ENCODE assay signal across 35 cellular contexts in genomic region chr4:5433196-5433595, GRCh38.
"Had no signal": no experiment of that assay in that cellular context is flagged by ENCODE, and none has a peak within 500 bp of the region (broad histone marks: within the 10 kb centered on the region; RNA-seq: fewer than 3 reads in every experiment).

No MANE protein-coding gene starts in this region.

- H3K27ac ChIP-seq: ascending aorta, brain microvascular endothelial cell, breast epithelium, VCaP had no signal

- H3K27me3 Mint-ChIP-seq: activated CD4-positive, alpha-beta T cell treated with anti-CD3 and anti-CD28 coated beads, Interleukin-2, amount 10 ng/mL, durations not matched to agents 24 days and 14 days; activated CD8-positive, alpha-beta T cell treated with anti-CD3 and anti-CD28 coated beads for 36 hours; activated naive CD4-positive, alpha-beta T cell treated with anti-CD3 and anti-CD28 coated beads, Interleukin-2, amount 50 U/mL, for 24 hours; activated naive CD8-positive, alpha-beta T cell treated with anti-CD3 and anti-CD28 coated beads, Interleukin-2, amount 50 U/mL, for 24 hours had no signal

- H3K4me1 ChIP-seq: ascending aorta, breast epithelium had no signal

- H3K4me3 Mint-ChIP-seq: activated B cell treated with CpG ODN at 0.5 μM for 24 hours; activated CD4-positive, alpha-beta memory T cell treated with anti-CD3 and anti-CD28 coated beads for 36 hours; activated CD4-positive, alpha-beta T cell treated with anti-CD3 and anti-CD28 coated beads, Interleukin-2, amount 10 ng/mL, durations not matched to agents 24 days and 14 days; activated CD8-positive, alpha-beta T cell treated with anti-CD3 and anti-CD28 coated beads for 36 hours; activated naive CD4-positive, alpha-beta T cell treated with anti-CD3 and anti-CD28 coated beads for 36 hours; activated naive CD4-positive, alpha-beta T cell treated with anti-CD3 and anti-CD28 coated beads, Interleukin-2, amount 50 U/mL, for 24 hours; activated naive CD8-positive, alpha-beta T cell; activated naive CD8-positive, alpha-beta T cell treated with anti-CD3 and anti-CD28 coated beads, Interleukin-2, amount 10 ng/mL, durations not matched to agents 7 days and 5 days; activated naive CD8-positive, alpha-beta T cell treated with anti-CD3 and anti-CD28 coated beads, Interleukin-2, amount 50 U/mL, for 24 hours; activated T-cell treated with anti-CD3 and anti-CD28 coated beads, Interleukin-2, amount 50 U/mL, for 4 hours; activated T-cell treated with anti-CD3 and anti-CD28 coated beads, Interleukin-2, amount 50 U/mL, for 72 hours; activated T-helper 1 cell treated with anti-CD3 and anti-CD28 coated beads, Interleukin-12 subunit alpha, Interleukin-12 subunit beta, Interleukin-2, Interleukin-4 antibody, amounts not matched to agents 30 ng/mL and 10 ng/mL and 1 ng/mL, durations not matched to agents 14 hours and 24 hours and 36 hours; activated T-helper 17 cell treated with anti-CD3 and anti-CD28 coated beads, Interleukin-2, amount 50 U/mL, for 72 hours; T-helper 1 cell treated with Interleukin-12 subunit alpha and Interleukin-12 subunit beta and Interleukin-4 antibody, amounts not matched to agents 30 μg/mL and 1 μg/mL, for 36 hours; T-helper 2 cell treated with Interferon-gamma antibody and Interleukin-4, amounts not matched to agents 5 μg/mL and 100 μg/mL, for 36 hours had no signal

- H3K36me3 ChIP-seq: ascending aorta, brain microvascular endothelial cell, breast epithelium had no signal

- H3K27me3 ChIP-seq: ascending aorta, brain microvascular endothelial cell, breast epithelium had no signal

- ATAC-seq: activated CD8-positive, alpha-beta T cell treated with anti-CD3 and anti-CD28 coated beads for 36 hours; activated naive CD8-positive, alpha-beta T cell treated with anti-CD3 and anti-CD28 coated beads, Interleukin-2, amount 50 U/mL, for 24 hours; activated T-cell treated with anti-CD3 and anti-CD28 coated beads, Interleukin-2, amount 50 U/mL, for 4 hours; activated T-cell treated with anti-CD3 and anti-CD28 coated beads, Interleukin-2, amount 50 U/mL, for 72 hours; activated T-helper 17 cell treated with anti-CD3 and anti-CD28 coated beads, Interleukin-2, amount 50 U/mL, for 72 hours had no signal

- H3K9me3 ChIP-seq: ascending aorta had no signal

- H3K4me1 Mint-ChIP-seq: activated B cell treated with CpG ODN at 0.5 μM for 24 hours; activated CD4-positive, alpha-beta T cell treated with anti-CD3 and anti-CD28 coated beads, Interleukin-2, amount 10 ng/mL, durations not matched to agents 24 days and 14 days; activated naive CD4-positive, alpha-beta T cell treated with anti-CD3 and anti-CD28 coated beads, Interleukin-2, amount 50 U/mL, for 24 hours; activated naive CD8-positive, alpha-beta T cell treated with anti-CD3 and anti-CD28 coated beads, Interleukin-2, amount 10 ng/mL, durations not matched to agents 7 days and 5 days; activated naive CD8-positive, alpha-beta T cell treated with anti-CD3 and anti-CD28 coated beads, Interleukin-2, amount 50 U/mL, for 24 hours; activated T-helper 17 cell treated with anti-CD3 and anti-CD28 coated beads, Interleukin-2, amount 50 U/mL, for 72 hours had no signal

- H3K4me3 ChIP-seq: ascending aorta, breast epithelium had no signal

- DNase-seq: activated B cell treated with CpG ODN at 0.5 μM for 24 hours; activated CD4-positive, alpha-beta memory T cell treated with anti-CD3 and anti-CD28 coated beads for 36 hours; activated CD4-positive, alpha-beta T cell treated with anti-CD3 and anti-CD28 coated beads for 4 hours; activated CD4-positive, alpha-beta T cell treated with anti-CD3 and anti-CD28 coated beads, Interleukin-2, amount 10 ng/mL, durations not matched to agents 24 days and 14 days; activated CD4-positive, alpha-beta T cell treated with anti-CD3 and anti-CD28 coated beads, Interleukin-2, amount 50 U/mL, for 1 hour; activated CD4-positive, alpha-beta T cell treated with anti-CD3 and anti-CD28 coated beads, Interleukin-2, amount 50 U/mL, for 4 hours; activated CD4-positive, CD25-positive, alpha-beta regulatory T cell treated with anti-CD3 and anti-CD28 coated beads, Interleukin-2, amount 50 U/mL, for 72 hours; activated CD8-positive, alpha-beta memory T cell treated with anti-CD3 and anti-CD28 coated beads, Interleukin-2, amount 50 U/mL, for 4 hours; activated CD8-positive, alpha-beta T cell treated with anti-CD3 and anti-CD28 coated beads for 36 hours; activated effector memory CD4-positive, alpha-beta T cell treated with anti-CD3 and anti-CD28 coated beads, Interleukin-2, amount 50 U/mL, for 16 hours; activated gamma-delta T cell treated with Interleukin-2 at 50 U/mL for 16 hours; activated naive CD4-positive, alpha-beta T cell; activated naive CD4-positive, alpha-beta T cell treated with anti-CD3 and anti-CD28 coated beads for 36 hours; activated naive CD8-positive, alpha-beta T cell treated with anti-CD3 and anti-CD28 coated beads, Interleukin-2, amount 10 ng/mL, durations not matched to agents 7 days and 5 days; activated naive CD8-positive, alpha-beta T cell treated with anti-CD3 and anti-CD28 coated beads, Interleukin-2, amount 50 U/mL, for 24 hours; activated T-cell treated with anti-CD3 and anti-CD28 coated beads for 4 hours; activated T-cell treated with anti-CD3 and anti-CD28 coated beads, Interleukin-2, amount 50 U/mL, for 1 hour; activated T-cell treated with anti-CD3 and anti-CD28 coated beads, Interleukin-2, amount 50 U/mL, for 4 hours; activated T-cell treated with anti-CD3 and anti-CD28 coated beads, Interleukin-2, amount 50 U/mL, for 72 hours; amygdala; anterior cingulate cortex; brain microvascular endothelial cell; central memory CD4-positive, alpha-beta T cell; T-helper 1 cell; T-helper 2 cell; T-helper 9 cell had no signal

- H3K27ac Mint-ChIP-seq: activated B cell treated with CpG ODN at 0.5 μM for 24 hours; activated CD4-positive, alpha-beta memory T cell treated with anti-CD3 and anti-CD28 coated beads for 36 hours; activated CD4-positive, alpha-beta T cell treated with anti-CD3 and anti-CD28 coated beads, Interleukin-2, amount 10 ng/mL, durations not matched to agents 24 days and 14 days; activated CD8-positive, alpha-beta T cell treated with anti-CD3 and anti-CD28 coated beads for 36 hours; activated naive CD4-positive, alpha-beta T cell treated with anti-CD3 and anti-CD28 coated beads for 36 hours; activated naive CD4-positive, alpha-beta T cell treated with anti-CD3 and anti-CD28 coated beads, Interleukin-2, amount 50 U/mL, for 24 hours; activated naive CD8-positive, alpha-beta T cell; activated naive CD8-positive, alpha-beta T cell treated with anti-CD3 and anti-CD28 coated beads, Interleukin-2, amount 10 ng/mL, durations not matched to agents 7 days and 5 days; activated naive CD8-positive, alpha-beta T cell treated with anti-CD3 and anti-CD28 coated beads, Interleukin-2, amount 50 U/mL, for 24 hours; activated T-cell treated with anti-CD3 and anti-CD28 coated beads, Interleukin-2, amount 50 U/mL, for 72 hours; activated T-helper 1 cell treated with anti-CD3 and anti-CD28 coated beads, Interleukin-12 subunit alpha, Interleukin-12 subunit beta, Interleukin-2, Interleukin-4 antibody, amounts not matched to agents 30 ng/mL and 10 ng/mL and 1 ng/mL, durations not matched to agents 14 hours and 24 hours and 36 hours; activated T-helper 17 cell treated with anti-CD3 and anti-CD28 coated beads, Interleukin-2, amount 50 U/mL, for 72 hours; T-helper 1 cell treated with Interleukin-12 subunit alpha and Interleukin-12 subunit beta and Interleukin-4 antibody, amounts not matched to agents 30 μg/mL and 1 μg/mL, for 36 hours; T-helper 2 cell treated with Interferon-gamma antibody and Interleukin-4, amounts not matched to agents 5 μg/mL and 100 μg/mL, for 36 hours had no signal

- H3K36me3 Mint-ChIP-seq: activated CD4-positive, alpha-beta memory T cell treated with anti-CD3 and anti-CD28 coated beads for 36 hours; activated naive CD4-positive, alpha-beta T cell treated with anti-CD3 and anti-CD28 coated beads, Interleukin-2, amount 50 U/mL, for 24 hours; activated naive CD8-positive, alpha-beta T cell; activated naive CD8-positive, alpha-beta T cell treated with anti-CD3 and anti-CD28 coated beads, Interleukin-2, amount 10 ng/mL, durations not matched to agents 7 days and 5 days had no signal
